8 cellular contexts compared by ENCODE assay signal in the genomic region with DNA sequence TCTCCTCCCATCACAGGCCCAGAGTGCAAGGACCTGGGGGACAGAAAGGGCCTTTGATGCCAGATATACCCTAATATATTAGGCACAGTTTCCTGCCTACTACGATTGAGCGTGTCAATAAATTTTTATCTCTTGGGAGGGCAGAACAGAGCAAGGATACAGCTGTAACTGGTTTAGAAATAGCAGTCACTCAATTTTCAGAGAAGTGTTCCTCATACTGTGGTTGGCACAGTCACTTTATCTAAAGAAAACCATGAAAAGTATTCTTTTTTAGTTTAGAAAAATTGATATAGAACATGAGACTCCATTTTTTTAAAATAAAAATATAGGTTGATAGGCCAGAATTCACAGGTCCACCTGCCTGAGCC. TPM values are rescaled to one million over a fixed set of nuclear protein-coding genes. Genes with fewer than 3 reads are reported as not detected.
A peak's percentile ranks its signal among the peaks of the same experiment; 100 is the strongest.
DNase-seq lines count a peak whose midpoint lies in the region; ATAC-seq and TF ChIP-seq lines count a peak whose summit lies in the region.

No MANE protein-coding gene starts in this region.

- no peaks in the 10 kb centered on the region for H3K27me3 Mint-ChIP-seq in CD4-positive, alpha-beta T cell
- no peaks in the 10 kb centered on the region for H3K27me3 Mint-ChIP-seq in natural killer cell treated with Interleukin-12 subunit alpha and Interleukin-12 subunit beta and Interleukin-15 and Interleukin-18, amount 100 ng/mL, for 72 hours

- peak; percentile 8 for ATAC-seq in CD4-positive, alpha-beta T cell (ENCODE audit: poor library complexity)
- ATAC-seq in HG02678 (IDR thresholded peaks at IDR 0.05; ENCODE audit: unreplicated experiment), result peak; percentile 6
- no peak for ATAC-seq in natural killer cell treated with Interleukin-12 subunit alpha and Interleukin-12 subunit beta and Interleukin-15 and Interleukin-18, amount 100 ng/mL, for 72 hours
- ATAC-seq in HG03565 (IDR thresholded peaks at IDR 0.05; ENCODE audit: unreplicated experiment), result no peak

- H3K27ac Mint-ChIP-seq in CD4-positive, alpha-beta T cell, result peak overlapping the region; percentile 18
- no peak overlapping the region for H3K27ac Mint-ChIP-seq in natural killer cell treated with Interleukin-12 subunit alpha and Interleukin-12 subunit beta and Interleukin-15 and Interleukin-18, amount 100 ng/mL, for 72 hours

- POLR2A ChIA-PET in CD4-positive, alpha-beta T cell (lab: Charles Lee), result no interaction called here

- H3K27me3 ChIP-seq in CD4-positive, alpha-beta T cell (ENCODE audit: control insufficient read depth, insufficient read depth, low read length), result no peaks in the 10 kb centered on the region

- no peak for TF ChIP-seq CTCF in CD4-positive, alpha-beta T cell (IDR thresholded peaks at IDR 0.05)
- no peak for TF ChIP-seq CTCF in astrocyte of the cerebellum (IDR thresholded peaks at IDR 0.05; ENCODE audit: low read depth, low read length, missing control alignments)

- H3K9me3 Mint-ChIP-seq in CD4-positive, alpha-beta T cell, result no peaks in the 10 kb centered on the region
- peaks cover 4% of the 10 kb centered on the region for H3K9me3 Mint-ChIP-seq in natural killer cell treated with Interleukin-12 subunit alpha and Interleukin-12 subunit beta and Interleukin-15 and Interleukin-18, amount 100 ng/mL, for 72 hours

- H3K9me3 ChIP-seq in CD4-positive, alpha-beta T cell (ENCODE audit: control insufficient read depth, low read length), result no peaks in the 10 kb centered on the region

- CTCF ChIA-PET in CD4-positive, alpha-beta T cell (lab: Charles Lee), result no interaction called here

- peaks cover 19% of the 10 kb centered on the region for H3K4me1 Mint-ChIP-seq in CD4-positive, alpha-beta T cell (ENCODE audit: low read depth)
- peaks cover 0 to 5% of the 10 kb centered on the region in 2 donors for H3K4me1 Mint-ChIP-seq in natural killer cell treated with Interleukin-12 subunit alpha and Interleukin-12 subunit beta and Interleukin-15 and Interleukin-18, amount 100 ng/mL, for 72 hours (ENCODE audit: low read depth in 2 of 2)

- peaks cover 29% of the 10 kb centered on the region for H3K36me3 Mint-ChIP-seq in CD4-positive, alpha-beta T cell (ENCODE audit: low read depth)
- H3K36me3 Mint-ChIP-seq in natural killer cell treated with Interleukin-12 subunit alpha and Interleukin-12 subunit beta and Interleukin-15 and Interleukin-18, amount 100 ng/mL, for 72 hours, result peaks cover 9% of the 10 kb centered on the region

- peak overlapping the region; percentile 97 for H3K4me3 Mint-ChIP-seq in CD4-positive, alpha-beta T cell
- H3K4me3 Mint-ChIP-seq in natural killer cell treated with Interleukin-12 subunit alpha and Interleukin-12 subunit beta and Interleukin-15 and Interleukin-18, amount 100 ng/mL, for 72 hours, result peak overlapping the region; percentile 88

- no peak overlapping the region for H3K27ac ChIP-seq in CD4-positive, alpha-beta T cell (ENCODE audit: low read depth, low read length)

- no peak for DNase-seq in CD4-positive, alpha-beta T cell
- DNase-seq in astrocyte of the cerebellum (ENCODE audit: low read depth), result no peak
- no peak for DNase-seq in natural killer cell treated with Interleukin-12 subunit alpha and Interleukin-12 subunit beta and Interleukin-15 and Interleukin-18, amount 100 ng/mL, for 72 hours (ENCODE audit: low spot score)
- no peak for DNase-seq in D341Med (ENCODE audit: low spot score)
- no peak for DNase-seq in HuH-7.5 (ENCODE audit: low spot score)
- no peak for DNase-seq in RPMI8226

- intact Hi-C loops in CD4-positive, alpha-beta T cell (cut with DNase I, micrococcal nuclease), result loop anchor here in 1 of 2 experiments (1.0 to 5.0 kb wide), 4 partner anchors 48 to 519 kb away; a partner anchor contains a TSS

- peak overlapping the region; percentile 70 for H3K4me3 ChIP-seq in astrocyte of the cerebellum (ENCODE audit: low read depth, low read length)

- in situ Hi-C loops in astrocyte of the cerebellum (cut with HindIII; ENCODE audit: low sequenced_read_pairs), result no loop called here

RNA-seq across cellular contexts. Expression of a gene that starts 0.5 kb away (rescaled TPM):
- 1 to 10 TPM; 3.5 to 4.0 TPM for total RNA-seq in CD4-positive, alpha-beta T cell
- 1 to 10 TPM; 6.3 to 7.4 TPM for total RNA-seq in natural killer cell treated with Interleukin-12 subunit alpha and Interleukin-12 subunit beta and Interleukin-15 and Interleukin-18, amount 100 ng/mL, for 72 hours

RNA-seq across cellular contexts. Expression of a gene that starts 19.2 kb away (rescaled TPM):
- 1 to 10 TPM; 2.2 to 2.8 TPM for total RNA-seq in CD4-positive, alpha-beta T cell
- total RNA-seq in natural killer cell treated with Interleukin-12 subunit alpha and Interleukin-12 subunit beta and Interleukin-15 and Interleukin-18, amount 100 ng/mL, for 72 hours, result 10 to 100 TPM in 1 of 2 donors, 1 to 10 TPM in 1; 6.6 to 11.7 TPM

RNA-seq across cellular contexts. Expression of a gene that starts 32.5 kb away (rescaled TPM):
- total RNA-seq in CD4-positive, alpha-beta T cell, result under 1 TPM; 0.34 to 0.41 TPM
- total RNA-seq in natural killer cell treated with Interleukin-12 subunit alpha and Interleukin-12 subunit beta and Interleukin-15 and Interleukin-18, amount 100 ng/mL, for 72 hours, result 1 to 10 TPM; 3.7 to 5.1 TPM

RNA-seq across cellular contexts. Expression of a gene that starts 41.7 kb away (rescaled TPM):
- 1 to 10 TPM; 4.5 to 5.8 TPM for total RNA-seq in CD4-positive, alpha-beta T cell
- 1 to 10 TPM; 2.2 to 4.8 TPM for total RNA-seq in natural killer cell treated with Interleukin-12 subunit alpha and Interleukin-12 subunit beta and Interleukin-15 and Interleukin-18, amount 100 ng/mL, for 72 hours

RNA-seq across cellular contexts. Expression of a gene that starts 48.4 kb away (rescaled TPM):
- total RNA-seq in CD4-positive, alpha-beta T cell, result 1 to 10 TPM; 4.0 to 4.6 TPM
- 10 to 100 TPM; 15.1 to 15.6 TPM for total RNA-seq in natural killer cell treated with Interleukin-12 subunit alpha and Interleukin-12 subunit beta and Interleukin-15 and Interleukin-18, amount 100 ng/mL, for 72 hours

Comparison
In these comparisons a context has a peak if more than half of its experiments do, and no peak if none do; other contexts are left out.
1. ATAC-seq: peak in CD4-positive, alpha-beta T cell (single experiment) and HG02678 (single experiment); none in natural killer cell treated with Interleukin-12 subunit alpha and Interleukin-12 subunit beta and Interleukin-15 and Interleukin-18, amount 100 ng/mL, for 72 hours (0 of 2) and HG03565 (single experiment).